10 cellular contexts compared by ENCODE assay signal in genomic region chr16:82633964-82634600, GRCh38. TPM values are rescaled to one million over a fixed set of nuclear protein-coding genes. Genes with fewer than 3 reads are reported as not detected.
DNase-seq lines count a peak whose midpoint lies in the region; ATAC-seq, FAIRE-seq and TF ChIP-seq lines count a peak whose summit lies in the region.
"Had no signal": no experiment of that assay in that cellular context is flagged by ENCODE, and none has a peak within 500 bp of the region (broad histone marks: within the 10 kb centered on the region; RNA-seq: fewer than 3 reads in every experiment).

No MANE protein-coding gene starts in this region.

- no peak overlapping the region for H3K4me3 Mint-ChIP-seq in endodermal cell
- H3K4me3 Mint-ChIP-seq: T-cell had no signal

- H3K27ac ChIP-seq in HepG2 (ENCODE audit: extremely low read length, insufficient read depth, low read length): no peak overlapping the region
- no peak overlapping the region for H3K27ac ChIP-seq in right lobe of liver
- H3K27ac ChIP-seq in endodermal cell (ENCODE audit: low read depth, low read length): no peak overlapping the region
- H3K27ac ChIP-seq in OCI-LY7 (ENCODE audit: low read depth, low read length, poor library complexity, severe bottlenecking): no peak overlapping the region

- H3K9me3 ChIP-seq in HepG2 (ENCODE audit: low read length) (no peaks in the 10 kb centered on the region), right lobe of liver (no peaks in the 10 kb centered on the region), endodermal cell (ENCODE audit: control insufficient read depth, low read length) (peaks cover 4% of the 10 kb centered on the region), OCI-LY7 (ENCODE audit: low read length) (no peaks in the 10 kb centered on the region)

- in situ Hi-C loops in HepG2 (cut with HindIII; ENCODE audit: extremely low pct_ligation_motif_present, low pct_unique_long_range_greater_than_20kb): loop anchor here (10.0 kb wide), 1 partner anchor 369 kb away; no protein-coding TSS in a partner anchor

- no peak for FAIRE-seq in HepG2 (lab: Jason Lieb, UNC)

- H3K27me3 Mint-ChIP-seq in endodermal cell (ENCODE audit: insufficient read depth): peaks cover 18% of the 10 kb centered on the region

- H3K9me3 Mint-ChIP-seq in endodermal cell: peaks cover 1% of the 10 kb centered on the region
- H3K9me3 Mint-ChIP-seq: T-cell had no signal

- TF ChIP-seq POLR2A in HepG2 (IDR thresholded peaks at IDR 0.05; ENCODE audit: insufficient read depth in 1 of 2, low read depth in 2 of 2, low read length in 2 of 2) (no peak), right lobe of liver (IDR thresholded peaks at IDR 0.05) (no peak)

- H3K4me2 ChIP-seq in HepG2 (ENCODE audit: low read depth, low read length): no peak overlapping the region
- H3K4me2 ChIP-seq in OCI-LY7 (ENCODE audit: low read length): no peak overlapping the region

- TF ChIP-seq RAD21 in HepG2 (CRISPR knock-in tag; IDR thresholded peaks at IDR 0.05): no peak

- H3K36me3 Mint-ChIP-seq in endodermal cell (ENCODE audit: low read depth): no peaks in the 10 kb centered on the region
- H3K36me3 Mint-ChIP-seq: T-cell had no signal

- H2AFZ ChIP-seq in HepG2 (ENCODE audit: low read length) (no peak overlapping the region), OCI-LY7 (ENCODE audit: low read length) (no peak overlapping the region)

- H3K79me2 ChIP-seq in HepG2 (ENCODE audit: insufficient read depth, low read length) (no peaks in the 10 kb centered on the region), OCI-LY7 (ENCODE audit: insufficient read depth, low read depth, low read length) (no peaks in the 10 kb centered on the region)

- peaks cover 17% of the 10 kb centered on the region for H3K4me1 Mint-ChIP-seq in endodermal cell
- H3K4me1 Mint-ChIP-seq: T-cell had no signal

- ATAC-seq in HepG2 (no peak), right lobe of liver (no peak), GM18870 (IDR thresholded peaks at IDR 0.05; ENCODE audit: unreplicated experiment) (no peak), GM18519 (IDR thresholded peaks at IDR 0.05; ENCODE audit: low FRiP score, unreplicated experiment) (no peak)
- ATAC-seq: T-cell had no signal

- no peaks in the 10 kb centered on the region for H3K9me2 ChIP-seq in OCI-LY7 (ENCODE audit: insufficient read depth, low read length)

- DNase-seq in HepG2 (ENCODE audit: low spot score) (no peak), right lobe of liver (no peak), endodermal cell (peak; percentile 59), midbrain (lab: John Stamatoyannopoulos, UW) (peak; percentile 73), OCI-LY7 (ENCODE audit: low spot score) (no peak), DMS114 treated with DMSO at 0.1 percent for 48 hours (lab: John Stamatoyannopoulos, UW; ENCODE audit: unreplicated experiment) (no peak)
- DNase-seq: stimulated activated CD4-positive, alpha-beta T cell treated with anti-CD3 and anti-CD28 coated beads, Interleukin-15, amount 100 ng/mL, for 24 hours; T-cell had no signal

- H3K4me1 ChIP-seq in HepG2 (ENCODE audit: insufficient read depth, low read length) (no peaks in the 10 kb centered on the region), right lobe of liver (no peaks in the 10 kb centered on the region), endodermal cell (ENCODE audit: control insufficient read depth, insufficient read depth, low read length) (peaks cover 9% of the 10 kb centered on the region), OCI-LY7 (ENCODE audit: insufficient read depth, low read length, poor library complexity, severe bottlenecking) (no peaks in the 10 kb centered on the region)

- H3K27me3 ChIP-seq in HepG2 (ENCODE audit: control insufficient read depth in 1 of 2, insufficient read depth in 2 of 2, low read length in 2 of 2) (peaks cover 0 to 5% of the 10 kb centered on the region in 2 experiments; a peak in 1 of 5 replicates), right lobe of liver (no peaks in the 10 kb centered on the region), endodermal cell (ENCODE audit: control insufficient read depth, insufficient read depth, low read length, poor library complexity, severe bottlenecking) (peaks cover 3% of the 10 kb centered on the region)

- H3K36me3 ChIP-seq in HepG2 (replicated peaks in 1 of 2; ENCODE audit: control insufficient read depth in 1 of 2, insufficient read depth in 2 of 2, low read length in 2 of 2) (no peaks in the 10 kb centered on the region), right lobe of liver (no peaks in the 10 kb centered on the region), endodermal cell (ENCODE audit: control insufficient read depth, insufficient read depth, low read length) (no peaks in the 10 kb centered on the region), OCI-LY7 (ENCODE audit: insufficient read depth, low read length) (no peaks in the 10 kb centered on the region)

- H4K20me1 ChIP-seq in HepG2 (ENCODE audit: insufficient read depth, low read length) (no peaks in the 10 kb centered on the region), OCI-LY7 (ENCODE audit: insufficient read depth, low read length) (no peaks in the 10 kb centered on the region)

- H3K4me3 ChIP-seq in HepG2 (replicated peaks in 1 of 3; ENCODE audit: insufficient read depth in 1 of 3, low read depth in 2 of 3, low read length in 3 of 3) (no peak overlapping the region), right lobe of liver (no peak overlapping the region), endodermal cell (ENCODE audit: low read length) (no peak overlapping the region), OCI-LY7 (ENCODE audit: low read depth, low read length, poor library complexity, severe bottlenecking) (no peak overlapping the region)

- intact Hi-C loops in HepG2 (cut with micrococcal nuclease; ENCODE audit: unreplicated experiment): no loop called here
- intact Hi-C loops in right lobe of liver (cut with DNase I): no loop called here
- intact Hi-C loops in OCI-LY7 (cut with micrococcal nuclease; ENCODE audit: unreplicated experiment): no loop called here

- WGBS in HepG2 (ENCODE audit: low lambda C conversion rate): 52% methylated on average over 13 of the region's 15 CpGs
- 73% methylated on average over 5 of the region's 15 CpGs for WGBS in right lobe of liver (ENCODE audit: insufficient coverage, low coverage, low lambda C conversion rate, missing lambda C conversion rate)
- 90 to 93% methylated on average over 11 to 15 of the region's 15 CpGs for WGBS in endodermal cell (ENCODE audit: insufficient coverage in 1 of 2, insufficient read length in 1 of 2), 2 experiments

- H3K27ac Mint-ChIP-seq in endodermal cell: no peak overlapping the region
- H3K27ac Mint-ChIP-seq: T-cell had no signal

- BruUV-seq in HepG2 (replicated peaks; lab: Mats Ljungman, UMichigan) (no TSS peak), OCI-LY7 (replicated peaks; lab: Mats Ljungman, UMichigan) (no TSS peak)

- no peak overlapping the region for H3K9ac ChIP-seq in HepG2 (ENCODE audit: insufficient read depth, low read depth, low read length)
- H3K9ac ChIP-seq in endodermal cell (ENCODE audit: extremely low read depth, low read length, poor library complexity, severe bottlenecking): no peak overlapping the region

- TF ChIP-seq CTCF in HepG2 (CRISPR knock-in tag; IDR thresholded peaks at IDR 0.05): no peak
- no peak for TF ChIP-seq CTCF in right lobe of liver (IDR thresholded peaks at IDR 0.05)
- no peak for TF ChIP-seq CTCF in endodermal cell (conservative IDR thresholded peaks at IDR 0.05)
- no peak for TF ChIP-seq CTCF in OCI-LY7 (conservative IDR thresholded peaks at IDR 0.05; ENCODE audit: low read length)

- TF ChIP-seq EP300 in HepG2 (IDR thresholded peaks at IDR 0.05; ENCODE audit: low read depth in 2 of 2, low read length in 2 of 2): no peak
- TF ChIP-seq EP300 in HepG2 (CRISPR knock-in tag; IDR thresholded peaks at IDR 0.05; ENCODE audit: borderline replicate concordance): no peak

- CTCF ChIA-PET in HepG2 (lab: Yijun Ruan, JAX; ENCODE audit: low intra/inter-chr PET ratio, low total read pairs) (no interaction called here), OCI-LY7 (lab: Charles Lee; ENCODE audit: unreplicated experiment) (no interaction called here)

- POLR2A ChIA-PET in HepG2 (lab: Yijun Ruan, JAX): no interaction called here
- POLR2A ChIA-PET in OCI-LY7 (lab: Charles Lee): interaction anchor here (0.7 kb wide), 1 partner anchor 11 kb away, joined by 3 read pairs; no protein-coding TSS in a partner anchor

TF ChIP-seq in HepG2, 621 proteins besides CTCF, POLR2A, EP300 and RAD21:
- no peak for TF ChIP-seq PITX1 (CRISPR knock-in tag; IDR thresholded peaks at IDR 0.05)
- peak; percentile 44 for TF ChIP-seq GABPB1 (CRISPR knock-in tag; IDR thresholded peaks at IDR 0.05)
- TF ChIP-seq HDAC2 (CRISPR knock-in tag; IDR thresholded peaks at IDR 0.05): no peak
- no peak for TF ChIP-seq ZNF232 (CRISPR knock-in tag; IDR thresholded peaks at IDR 0.05; ENCODE audit: borderline replicate concordance)

RNA-seq across cellular contexts. Expression of gene CDH13, which starts 7.3 kb away (rescaled TPM):
- total RNA-seq in HepG2 (2016; rRNA removed; fragmentation: Illumina TruSeq; extraction: Trizol): not detected in 2 replicates
- not detected in 2 replicates for total RNA-seq in HepG2 (2016; cell fraction: cytosol; rRNA removed; fragmentation: Illumina TruSeq; extraction: Trizol; ENCODE audit: low read depth)
- total RNA-seq in HepG2 (2016; cell fraction: insoluble cytoplasmic fraction; rRNA removed; fragmentation: Illumina TruSeq; extraction: Trizol): not detected in 2 replicates
- not detected in 2 replicates for total RNA-seq in HepG2 (2016; cell fraction: membrane; rRNA removed; fragmentation: Illumina TruSeq; extraction: Trizol)
- not detected in 2 replicates for total RNA-seq in HepG2 (2016; cell fraction: nucleus; rRNA removed; fragmentation: Illumina TruSeq; extraction: Trizol)
- 0.01 TPM in 1 of 2 replicates, not detected in the other for polyA plus RNA-seq in HepG2 (2011; rRNA removed)
- polyA plus RNA-seq in HepG2 (2011; cell fraction: cytosol; rRNA removed): not detected in 2 replicates
- polyA plus RNA-seq in HepG2 (2011; cell fraction: nucleus; rRNA removed): not detected in 2 replicates
- polyA plus RNA-seq in HepG2 (2012): 0.11 TPM in 1 of 2 replicates, not detected in the other
- not detected in 2 replicates for polyA plus RNA-seq in HepG2 (2016; cell fraction: cytosol; fragmentation: Illumina TruSeq; extraction: Trizol; ENCODE audit: low read depth)
- not detected in 2 replicates for polyA plus RNA-seq in HepG2 (2016; cell fraction: insoluble cytoplasmic fraction; fragmentation: Illumina TruSeq; extraction: Trizol; ENCODE audit: low read depth)
- not detected in 2 replicates for polyA plus RNA-seq in HepG2 (2016; cell fraction: membrane; fragmentation: Illumina TruSeq; extraction: Trizol; ENCODE audit: low read depth)
- polyA plus RNA-seq in HepG2 (2016; cell fraction: nucleus; fragmentation: Illumina TruSeq; extraction: Trizol; ENCODE audit: insufficient read depth, low read depth): not detected in 2 replicates
- polyA minus RNA-seq in HepG2 (2011; rRNA and poly(A)+ RNA removed; ENCODE audit: low replicate concordance): 0.02 and 1.6 TPM in 2 replicates
- not detected in 2 replicates for polyA minus RNA-seq in HepG2 (2011; cell fraction: cytosol; rRNA and poly(A)+ RNA removed)
- polyA minus RNA-seq in HepG2 (2011; cell fraction: nucleus; rRNA and poly(A)+ RNA removed): 0.25 TPM in 1 of 2 replicates, not detected in the other
- 1 to 10 TPM in 2 of 6 experiments, under 1 TPM in 4; 0.13 to 4.6 (median 0.49) TPM for total RNA-seq in right lobe of liver
- total RNA-seq in endodermal cell: 1 to 10 TPM in 1 of 2 donors, under 1 TPM in 1; 0.86 to 1.8 TPM
- 7.7 TPM for polyA plus RNA-seq in endodermal cell (2013, experiment 1 of 2)
- 12.1 TPM for polyA plus RNA-seq in endodermal cell (2013, experiment 2 of 2)
- total RNA-seq in OCI-LY7 (2014; rRNA removed; shearing (Covaris generic)): not detected in 2 replicates
- not detected in 2 replicates for total RNA-seq in OCI-LY7 (2022)
- total RNA-seq: T-cell had no signal

Comparison
In these comparisons a context has a peak if more than half of its experiments do, and no peak if none do; other contexts are left out.
1. DNase-seq: peak in endodermal cell (single experiment) and midbrain (single experiment); none in HepG2 (single experiment), right lobe of liver (0 of 3), OCI-LY7 (single experiment) and DMS114 treated with DMSO at 0.1 percent for 48 hours (single experiment).